ENCODE assay signal across 1 cellular context in the genomic region with DNA sequence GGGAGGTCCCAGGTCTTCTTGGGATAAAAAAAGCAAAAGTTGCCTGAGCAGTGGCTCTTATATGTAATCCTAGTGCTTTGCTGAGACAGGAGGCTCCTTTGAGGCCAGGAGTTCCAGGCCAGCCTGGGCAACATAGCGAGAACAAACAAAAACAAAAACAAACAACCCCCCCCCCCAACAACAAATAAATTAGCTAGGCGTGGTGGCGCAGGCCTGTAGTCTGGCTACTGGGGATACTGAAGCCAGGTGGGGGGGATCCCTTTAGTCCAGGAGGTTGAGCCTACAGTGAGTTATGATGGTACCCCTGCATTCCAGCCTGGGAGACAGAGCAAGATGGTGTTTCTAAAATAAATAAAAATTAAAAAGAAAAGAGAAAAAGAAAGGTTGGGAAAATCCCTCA.
TF ChIP-seq lines count a peak whose summit lies in the region.

No MANE protein-coding gene starts in this region.

TF ChIP-seq in endothelial cell of umbilical vein, 7 proteins besides CTCF, POLR2A, EP300 and RAD21 (continued from another document):
- TF ChIP-seq GATA2 (IDR thresholded peaks at IDR 0.05; ENCODE audit: insufficient read depth, insufficient read length, low read depth, low read length) (no peak), POLR2AphosphoS5 (IDR thresholded peaks at IDR 0.05; ENCODE audit: insufficient read depth, low read depth, low read length) (no peak)
